In the genomic region with DNA sequence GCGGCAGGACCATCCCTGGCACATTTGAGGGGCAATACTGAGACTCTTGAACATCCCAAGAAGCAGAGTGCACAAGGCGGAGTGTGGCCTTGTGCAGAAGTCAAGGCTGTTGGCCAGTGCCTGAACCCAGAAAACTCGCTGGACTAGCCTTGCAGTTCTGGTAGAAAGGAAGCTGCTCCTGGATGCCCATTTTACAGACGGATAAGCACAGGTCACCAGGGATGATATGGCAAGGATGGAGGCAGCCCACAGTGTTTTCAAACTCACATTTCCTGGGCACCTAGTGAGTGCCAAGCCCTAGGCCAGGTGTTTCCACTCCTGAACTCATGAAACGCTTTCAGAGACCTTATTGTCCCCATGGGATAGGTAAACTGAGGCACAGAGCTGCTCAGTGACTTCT, we compare ENCODE assay signal across 9 cellular contexts. TPM values are rescaled to one million over a fixed set of nuclear protein-coding genes. Genes with fewer than 3 reads are reported as not detected.
DNase-seq lines count a peak whose midpoint lies in the region; ATAC-seq and TF ChIP-seq lines count a peak whose summit lies in the region.
"Had no signal": no experiment of that assay in that cellular context is flagged by ENCODE, and none has a peak within 500 bp of the region (broad histone marks: within the 10 kb centered on the region; RNA-seq: fewer than 3 reads in every experiment).

No MANE protein-coding gene starts in this region.

- no peaks in the 10 kb centered on the region for H3K9me3 Mint-ChIP-seq in activated naive CD4-positive, alpha-beta T cell treated with anti-CD3 and anti-CD28 coated beads, Interleukin-2, amount 10 ng/mL, durations not matched to agents 7 days and 5 days
- no peaks in the 10 kb centered on the region for H3K9me3 Mint-ChIP-seq in activated naive CD4-positive, alpha-beta T cell treated with anti-CD3 and anti-CD28 coated beads for 36 hours

- H3K4me3 ChIP-seq in adipocyte (ENCODE audit: low read length) (no peak overlapping the region), muscle layer of duodenum (ENCODE audit: low read depth in 1 of 2, low read length in 2 of 2) (no peak overlapping the region), stomach smooth muscle (ENCODE audit: low read length in 2 of 2) (peak overlapping the region in 1 of 2 donors; percentile 8), Peyer's patch (no peak overlapping the region)

- H3K9ac ChIP-seq in adipocyte (ENCODE audit: low read length) (peak overlapping the region; percentile 77), stomach smooth muscle (ENCODE audit: low read length in 2 of 2) (no peak overlapping the region)

- H3K4me1 Mint-ChIP-seq in activated naive CD4-positive, alpha-beta T cell treated with anti-CD3 and anti-CD28 coated beads, Interleukin-2, amount 10 ng/mL, durations not matched to agents 7 days and 5 days, result peaks cover 61% of the 10 kb centered on the region
- peaks cover 60% of the 10 kb centered on the region for H3K4me1 Mint-ChIP-seq in activated naive CD4-positive, alpha-beta T cell treated with anti-CD3 and anti-CD28 coated beads for 36 hours (ENCODE audit: low read depth)

- no peak for TF ChIP-seq POLR2A in Peyer's patch (IDR thresholded peaks at IDR 0.05)

- CTCF ChIA-PET in activated naive CD4-positive, alpha-beta T cell treated with anti-CD3 and anti-CD28 coated beads, Interleukin-2, amount 10 ng/mL, durations not matched to agents 7 days and 5 days (lab: Charles Lee), result interaction anchor here (0.8 to 1.3 kb wide), 4 partner anchors 15 to 174 kb away, joined by 3 to 4 read pairs (median 3); no protein-coding TSS in a partner anchor
- CTCF ChIA-PET in activated naive CD4-positive, alpha-beta T cell treated with anti-CD3 and anti-CD28 coated beads for 36 hours (lab: Charles Lee), result no interaction called here

- no peaks in the 10 kb centered on the region for H3K27me3 ChIP-seq in adipocyte (replicated peaks; ENCODE audit: control insufficient read depth, insufficient read depth, low read length)
- H3K27me3 ChIP-seq in muscle layer of duodenum (ENCODE audit: low read depth, low read length), result no peaks in the 10 kb centered on the region
- H3K27me3 ChIP-seq in stomach smooth muscle (ENCODE audit: control insufficient read depth in 1 of 2, insufficient read depth in 2 of 2, low read length in 2 of 2), result no peaks in the 10 kb centered on the region
- no peaks in the 10 kb centered on the region for H3K27me3 ChIP-seq in Peyer's patch

- peak overlapping the region; percentile 3 for H3K4me3 Mint-ChIP-seq in activated naive CD4-positive, alpha-beta T cell treated with anti-CD3 and anti-CD28 coated beads, Interleukin-2, amount 10 ng/mL, durations not matched to agents 7 days and 5 days
- H3K4me3 Mint-ChIP-seq in activated naive CD4-positive, alpha-beta T cell treated with anti-CD3 and anti-CD28 coated beads for 36 hours, result no peak overlapping the region

- H3K36me3 Mint-ChIP-seq in activated naive CD4-positive, alpha-beta T cell treated with anti-CD3 and anti-CD28 coated beads, Interleukin-2, amount 10 ng/mL, durations not matched to agents 7 days and 5 days, result peaks cover 16% of the 10 kb centered on the region
- peaks cover 14% of the 10 kb centered on the region for H3K36me3 Mint-ChIP-seq in activated naive CD4-positive, alpha-beta T cell treated with anti-CD3 and anti-CD28 coated beads for 36 hours (ENCODE audit: low read depth)

- DNase-seq in activated naive CD4-positive, alpha-beta T cell treated with anti-CD3 and anti-CD28 coated beads, Interleukin-2, amount 10 ng/mL, durations not matched to agents 7 days and 5 days, result no peak
- DNase-seq in activated naive CD4-positive, alpha-beta T cell treated with anti-CD3 and anti-CD28 coated beads for 36 hours, result no peak
- DNase-seq in adipocyte (ENCODE audit: low read depth) (no peak), Peyer's patch (no peak), iPS-NIHi7 (ENCODE audit: extremely low spot score) (no peak)

- H3K36me3 ChIP-seq in adipocyte (ENCODE audit: control insufficient read depth, insufficient read depth, low read length, severe bottlenecking) (no peaks in the 10 kb centered on the region), muscle layer of duodenum (ENCODE audit: control insufficient read depth in 1 of 2, insufficient read depth in 2 of 2, low read length in 2 of 2) (peaks cover 0 to 4% of the 10 kb centered on the region in 2 donors), stomach smooth muscle (ENCODE audit: control insufficient read depth in 2 of 2, insufficient read depth in 2 of 2, low read length in 2 of 2) (no peaks in the 10 kb centered on the region), Peyer's patch (no peaks in the 10 kb centered on the region)
- H3K36me3 ChIP-seq: upper lobe of left lung had no signal

- H3K9me3 ChIP-seq in adipocyte (ENCODE audit: control insufficient read depth, low read length) (no peaks in the 10 kb centered on the region), muscle layer of duodenum (ENCODE audit: control insufficient read depth in 1 of 2, low read length in 2 of 2) (no peaks in the 10 kb centered on the region), stomach smooth muscle (ENCODE audit: control insufficient read depth in 2 of 2, low read length in 2 of 2) (no peaks in the 10 kb centered on the region), Peyer's patch (no peaks in the 10 kb centered on the region)
- H3K9me3 ChIP-seq: upper lobe of left lung had no signal

- H3K4me1 ChIP-seq in adipocyte (ENCODE audit: control insufficient read depth, insufficient read depth, low read length), result peaks cover 51% of the 10 kb centered on the region
- peaks cover 12 to 20% of the 10 kb centered on the region in 2 donors for H3K4me1 ChIP-seq in muscle layer of duodenum (ENCODE audit: control insufficient read depth in 1 of 2, insufficient read depth in 2 of 2, low read length in 2 of 2)
- peaks cover 60% of the 10 kb centered on the region for H3K4me1 ChIP-seq in stomach smooth muscle (ENCODE audit: control insufficient read depth, insufficient read depth, low read length)
- peaks cover 0 to 20% (median 18%) of the 10 kb centered on the region in 4 donors for H3K4me1 ChIP-seq in Peyer's patch

- peak overlapping the region; percentile 40 for H3K27ac Mint-ChIP-seq in activated naive CD4-positive, alpha-beta T cell treated with anti-CD3 and anti-CD28 coated beads, Interleukin-2, amount 10 ng/mL, durations not matched to agents 7 days and 5 days
- H3K27ac Mint-ChIP-seq in activated naive CD4-positive, alpha-beta T cell treated with anti-CD3 and anti-CD28 coated beads for 36 hours, result no peak overlapping the region

- intact Hi-C loops in activated naive CD4-positive, alpha-beta T cell treated with anti-CD3 and anti-CD28 coated beads for 36 hours (cut with micrococcal nuclease), result loop anchor here (5.0 to 10.0 kb wide), 2 partner anchors 478 to 1126 kb away; no protein-coding TSS in a partner anchor

- no peak for TF ChIP-seq CTCF in Peyer's patch (IDR thresholded peaks at IDR 0.05)

- ATAC-seq in GM21390 (IDR thresholded peaks at IDR 0.05; ENCODE audit: unreplicated experiment), result no peak

- H3K27ac ChIP-seq in muscle layer of duodenum (ENCODE audit: low read length) (peak overlapping the region; percentile 72), stomach smooth muscle (ENCODE audit: low read length) (peak overlapping the region; percentile 93), Peyer's patch (peak overlapping the region in 2 of 4 donors; percentile 22 to 90)

- peaks cover 10% of the 10 kb centered on the region for H3K27me3 Mint-ChIP-seq in activated naive CD4-positive, alpha-beta T cell treated with anti-CD3 and anti-CD28 coated beads, Interleukin-2, amount 10 ng/mL, durations not matched to agents 7 days and 5 days
- H3K27me3 Mint-ChIP-seq in activated naive CD4-positive, alpha-beta T cell treated with anti-CD3 and anti-CD28 coated beads for 36 hours (ENCODE audit: low read depth), result no peaks in the 10 kb centered on the region

RNA-seq across cellular contexts. Expression of gene MAP2K3, which starts 1.7 kb away (rescaled TPM):
- 10 to 100 TPM; 87.0 to 87.2 TPM for total RNA-seq in activated naive CD4-positive, alpha-beta T cell treated with anti-CD3 and anti-CD28 coated beads for 36 hours
- 100 to 1,000 TPM in 2 of 4 donors, 10 to 100 TPM in 2; 54.5 to 133 (median 102) TPM for total RNA-seq in Peyer's patch

RNA-seq across cellular contexts. Expression of gene NATD1, which starts 29.6 kb away (rescaled TPM):
- 1 to 10 TPM; 2.1 to 2.5 TPM for total RNA-seq in activated naive CD4-positive, alpha-beta T cell treated with anti-CD3 and anti-CD28 coated beads for 36 hours
- total RNA-seq in Peyer's patch, result 10 to 100 TPM in 2 of 4 donors, 1 to 10 TPM in 2; 5.0 to 11.4 (median 10.1) TPM
